Comparison of ENCODE assay signal across 20 cellular contexts in the genomic region with DNA sequence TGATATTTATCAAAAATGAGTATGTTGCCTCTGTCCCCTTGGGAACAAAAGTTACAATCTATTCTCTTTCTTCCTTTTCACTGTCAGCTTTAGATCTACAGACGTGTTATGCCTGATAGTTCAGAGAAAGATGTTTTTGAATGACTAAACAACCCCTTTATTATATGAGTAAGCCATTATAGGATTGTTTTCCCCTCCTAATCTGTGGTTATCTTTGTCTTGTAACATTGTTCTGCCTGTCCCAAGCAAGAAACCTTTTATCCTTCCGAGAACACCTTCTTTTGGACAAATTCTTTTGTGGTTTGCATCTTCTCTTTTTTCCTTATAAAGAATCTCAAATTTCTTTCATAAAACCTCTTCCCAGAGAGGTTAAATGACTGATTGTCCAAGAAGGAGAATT.
DNase-seq lines count a peak whose midpoint lies in the region; ATAC-seq and TF ChIP-seq lines count a peak whose summit lies in the region.
"Had no signal": no experiment of that assay in that cellular context is flagged by ENCODE, and none has a peak within 500 bp of the region (broad histone marks: within the 10 kb centered on the region; RNA-seq: fewer than 3 reads in every experiment).

No MANE protein-coding gene starts in this region.

- POLR2A ChIA-PET in HCT116 (lab: Charles Lee) = no interaction called here

- no peaks in the 10 kb centered on the region for H3K9me2 ChIP-seq in HCT116 (ENCODE audit: insufficient read depth)

- H3K9ac ChIP-seq in HCT116 (ENCODE audit: low read length) = no peak overlapping the region
- H3K9ac ChIP-seq: parathyroid adenoma had no signal

- H3K9me3 ChIP-seq in HCT116 (ENCODE audit: control insufficient read depth in 1 of 2, insufficient read depth in 1 of 2, low read depth in 1 of 2, low read length in 2 of 2) = no peaks in the 10 kb centered on the region
- H3K9me3 ChIP-seq in prostate gland = no peaks in the 10 kb centered on the region
- H3K9me3 ChIP-seq: left ventricle myocardium inferior, testis had no signal

- intact Hi-C loops in HCT116 (cut with micrococcal nuclease) (loop anchor here (10.0 kb wide), 1 partner anchor 1061 kb away; no protein-coding TSS in a partner anchor), prostate gland (cut with DNase I) (no loop called here)

- WGBS in prostate gland = 62% methylated on average over 2 of the region's 2 CpGs

- TF ChIP-seq POLR2A in HCT116 (IDR thresholded peaks at IDR 0.05; ENCODE audit: borderline replicate concordance, extremely low read depth, insufficient read depth, insufficient read length) (no peak), prostate gland (IDR thresholded peaks at IDR 0.05) (no peak)

- no peak overlapping the region for H3K4me2 ChIP-seq in HCT116 (ENCODE audit: low read length)

- no TSS peak for BruUV-seq in HCT116 (replicated peaks; lab: Mats Ljungman, UMichigan)

- CTCF ChIA-PET in HCT116 (lab: Charles Lee) = no interaction called here

- H3K36me3 ChIP-seq in HCT116 (ENCODE audit: control insufficient read depth in 1 of 2, insufficient read depth in 2 of 2, low read length in 2 of 2) (no peaks in the 10 kb centered on the region), prostate gland (no peaks in the 10 kb centered on the region)
- H3K36me3 ChIP-seq: left ventricle myocardium inferior had no signal

- H3K27me3 ChIP-seq in HCT116 (ENCODE audit: insufficient read depth, low read length) = no peaks in the 10 kb centered on the region
- no peaks in the 10 kb centered on the region for H3K27me3 ChIP-seq in prostate gland (replicated peaks; ENCODE audit: insufficient read depth)
- H3K27me3 ChIP-seq: testis had no signal

- peak overlapping the region; percentile 75 for H3K27ac ChIP-seq in HCT116 (ENCODE audit: low read depth, low read length)
- H3K27ac ChIP-seq in prostate gland = no peak overlapping the region
- H3K27ac ChIP-seq: left ventricle myocardium inferior, parathyroid adenoma, testis had no signal

- no peak overlapping the region for H3K4me3 ChIP-seq in AG10803 (ENCODE audit: low read length)
- H3K4me3 ChIP-seq in HCT116 (replicated peaks in 1 of 2; ENCODE audit: low read depth in 1 of 2, low read length in 2 of 2) = no peak overlapping the region
- H3K4me3 ChIP-seq in prostate gland = no peak overlapping the region
- H3K4me3 ChIP-seq: left ventricle myocardium inferior, testis had no signal

- no peak overlapping the region for H2AFZ ChIP-seq in HCT116 (ENCODE audit: low read depth, low read length, poor library complexity, severe bottlenecking)
- H2AFZ ChIP-seq: parathyroid adenoma had no signal

- DNase-seq in AG10803 (ENCODE audit: low read depth) (peak; percentile 55), HCT116 (ENCODE audit: low read depth, low spot score) (no peak), astrocyte of the hippocampus (ENCODE audit: low read depth, low spot score) (peak; percentile 31), myocyte (ENCODE audit: low read depth) (peak; percentile 44), NCI-H1417 (lab: John Stamatoyannopoulos, UW) (no peak), prostate gland (ENCODE audit: low spot score) (no peak), occipital lobe (lab: John Stamatoyannopoulos, UW) (no peak)
- DNase-seq: activated CD4-positive, alpha-beta T cell treated with anti-CD3 and anti-CD28 coated beads, Interleukin-2, amount 50 U/mL, for 4 hours; activated T-cell treated with anti-CD3 and anti-CD28 coated beads, Interleukin-2, amount 50 U/mL, for 48 hours; DMS153; Karpas-422; left ventricle myocardium inferior; NCI-H1417 treated with DMSO at 0.1 percent for 48 hours; small intestine; stimulated activated CD4-positive, alpha-beta T cell treated with anti-CD3 and anti-CD28 coated beads, Interleukin-4, amount 100 ng/mL, for 4 hours; stimulated activated CD8-positive, alpha-beta memory T cell treated with anti-CD3 and anti-CD28 coated beads, Interleukin-4, amount 100 ng/mL, for 48 hours; SW 1271; testis had no signal

- ATAC-seq in HCT116 = peak; percentile 59
- no peak for ATAC-seq in GM19035 (IDR thresholded peaks at IDR 0.05; ENCODE audit: unreplicated experiment)

- peaks cover 8% of the 10 kb centered on the region; the same call in 1 of the 2 replicates for H3K79me2 ChIP-seq in HCT116 (ENCODE audit: insufficient read depth, low read length)
- H3K79me2 ChIP-seq: parathyroid adenoma had no signal

- H3K4me1 ChIP-seq in HCT116 (ENCODE audit: control insufficient read depth in 1 of 2, insufficient read depth in 2 of 2, low read length in 2 of 2) (peaks cover 30 to 42% of the 10 kb centered on the region in 2 experiments), prostate gland (replicated peaks) (no peaks in the 10 kb centered on the region)
- H3K4me1 ChIP-seq: parathyroid adenoma had no signal

- no peak for TF ChIP-seq RAD21 in HCT116 (IDR thresholded peaks at IDR 0.05; ENCODE audit: low read depth)

- no peaks in the 10 kb centered on the region for H4K20me1 ChIP-seq in HCT116 (ENCODE audit: insufficient read depth)

- TF ChIP-seq CTCF in AG10803 (conservative IDR thresholded peaks at IDR 0.05; ENCODE audit: low read length) = no peak
- TF ChIP-seq CTCF in HCT116 (IDR thresholded peaks at IDR 0.05 in 2 of 3, conservative IDR thresholded peaks at IDR 0.05 in 1 of 3; ENCODE audit: borderline replicate concordance in 1 of 3, insufficient read depth in 1 of 3, low read depth in 2 of 3, low read length in 2 of 3) = no peak
- TF ChIP-seq CTCF in prostate gland (IDR thresholded peaks at IDR 0.05) = no peak

- RAD21 ChIA-PET in HCT116 (lab: Charles Lee; ENCODE audit: low non-redundant PET in 1 of 2, low total read pairs in 2 of 2, uncharacterized antibody in 2 of 2, unreplicated experiment in 2 of 2) = no interaction called here

TF ChIP-seq in HCT116, 20 proteins besides CTCF, POLR2A, EP300 and RAD21 (continues in another document):
- TF ChIP-seq SIN3A (IDR thresholded peaks at IDR 0.05; ENCODE audit: low read depth) (no peak), CBX3 (IDR thresholded peaks at IDR 0.05; ENCODE audit: low read depth) (no peak), EGR1 (IDR thresholded peaks at IDR 0.05; ENCODE audit: low read depth) (no peak), CEBPB (IDR thresholded peaks at IDR 0.05; ENCODE audit: low read depth) (no peak), ZFX (IDR thresholded peaks at IDR 0.05) (no peak), POLR2AphosphoS5 (IDR thresholded peaks at IDR 0.05; ENCODE audit: low read depth, low read length) (no peak), ATF3 (IDR thresholded peaks at IDR 0.05) (no peak), JUND (IDR thresholded peaks at IDR 0.05) (no peak), EZH2 (IDR thresholded peaks at IDR 0.05) (no peak), FOSL1 (IDR thresholded peaks at IDR 0.05; ENCODE audit: low read depth) (no peak; the same call in 1 of the 2 replicates), SP1 (IDR thresholded peaks at IDR 0.05; ENCODE audit: low read depth) (no peak), YY1 (IDR thresholded peaks at IDR 0.05; ENCODE audit: extremely low read depth, insufficient replicate concordance, low read depth, low read length) (no peak), SRF (IDR thresholded peaks at IDR 0.05; ENCODE audit: low read depth) (no peak)
- TF ChIP-seq, protein P1, sequence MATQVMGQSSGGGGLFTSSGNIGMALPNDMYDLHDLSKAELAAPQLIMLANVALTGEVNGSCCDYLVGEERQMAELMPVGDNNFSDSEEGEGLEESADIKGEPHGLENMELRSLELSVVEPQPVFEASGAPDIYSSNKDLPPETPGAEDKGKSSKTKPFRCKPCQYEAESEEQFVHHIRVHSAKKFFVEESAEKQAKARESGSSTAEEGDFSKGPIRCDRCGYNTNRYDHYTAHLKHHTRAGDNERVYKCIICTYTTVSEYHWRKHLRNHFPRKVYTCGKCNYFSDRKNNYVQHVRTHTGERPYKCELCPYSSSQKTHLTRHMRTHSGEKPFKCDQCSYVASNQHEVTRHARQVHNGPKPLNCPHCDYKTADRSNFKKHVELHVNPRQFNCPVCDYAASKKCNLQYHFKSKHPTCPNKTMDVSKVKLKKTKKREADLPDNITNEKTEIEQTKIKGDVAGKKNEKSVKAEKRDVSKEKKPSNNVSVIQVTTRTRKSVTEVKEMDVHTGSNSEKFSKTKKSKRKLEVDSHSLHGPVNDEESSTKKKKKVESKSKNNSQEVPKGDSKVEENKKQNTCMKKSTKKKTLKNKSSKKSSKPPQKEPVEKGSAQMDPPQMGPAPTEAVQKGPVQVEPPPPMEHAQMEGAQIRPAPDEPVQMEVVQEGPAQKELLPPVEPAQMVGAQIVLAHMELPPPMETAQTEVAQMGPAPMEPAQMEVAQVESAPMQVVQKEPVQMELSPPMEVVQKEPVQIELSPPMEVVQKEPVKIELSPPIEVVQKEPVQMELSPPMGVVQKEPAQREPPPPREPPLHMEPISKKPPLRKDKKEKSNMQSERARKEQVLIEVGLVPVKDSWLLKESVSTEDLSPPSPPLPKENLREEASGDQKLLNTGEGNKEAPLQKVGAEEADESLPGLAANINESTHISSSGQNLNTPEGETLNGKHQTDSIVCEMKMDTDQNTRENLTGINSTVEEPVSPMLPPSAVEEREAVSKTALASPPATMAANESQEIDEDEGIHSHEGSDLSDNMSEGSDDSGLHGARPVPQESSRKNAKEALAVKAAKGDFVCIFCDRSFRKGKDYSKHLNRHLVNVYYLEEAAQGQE (IDR thresholded peaks at IDR 0.05; ENCODE audit: low read depth) = no peak
- TF ChIP-seq, protein P2, sequence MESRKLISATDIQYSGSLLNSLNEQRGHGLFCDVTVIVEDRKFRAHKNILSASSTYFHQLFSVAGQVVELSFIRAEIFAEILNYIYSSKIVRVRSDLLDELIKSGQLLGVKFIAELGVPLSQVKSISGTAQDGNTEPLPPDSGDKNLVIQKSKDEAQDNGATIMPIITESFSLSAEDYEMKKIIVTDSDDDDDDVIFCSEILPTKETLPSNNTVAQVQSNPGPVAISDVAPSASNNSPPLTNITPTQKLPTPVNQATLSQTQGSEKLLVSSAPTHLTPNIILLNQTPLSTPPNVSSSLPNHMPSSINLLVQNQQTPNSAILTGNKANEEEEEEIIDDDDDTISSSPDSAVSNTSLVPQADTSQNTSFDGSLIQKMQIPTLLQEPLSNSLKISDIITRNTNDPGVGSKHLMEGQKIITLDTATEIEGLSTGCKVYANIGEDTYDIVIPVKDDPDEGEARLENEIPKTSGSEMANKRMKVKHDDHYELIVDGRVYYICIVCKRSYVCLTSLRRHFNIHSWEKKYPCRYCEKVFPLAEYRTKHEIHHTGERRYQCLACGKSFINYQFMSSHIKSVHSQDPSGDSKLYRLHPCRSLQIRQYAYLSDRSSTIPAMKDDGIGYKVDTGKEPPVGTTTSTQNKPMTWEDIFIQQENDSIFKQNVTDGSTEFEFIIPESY (IDR thresholded peaks at IDR 0.05; ENCODE audit: extremely low read depth, insufficient replicate concordance, low read length) = no peak
- TF ChIP-seq, protein P3, sequence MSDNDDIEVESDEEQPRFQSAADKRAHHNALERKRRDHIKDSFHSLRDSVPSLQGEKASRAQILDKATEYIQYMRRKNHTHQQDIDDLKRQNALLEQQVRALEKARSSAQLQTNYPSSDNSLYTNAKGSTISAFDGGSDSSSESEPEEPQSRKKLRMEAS (IDR thresholded peaks at IDR 0.05) = no peak

Comparison
In these comparisons a context has a peak if more than half of its experiments do, and no peak if none do; other contexts are left out.
1. DNase-seq: peak in AG10803 (single experiment), astrocyte of the hippocampus (single experiment) and myocyte (single experiment); none in HCT116 (single experiment), NCI-H1417 (0 of 3), prostate gland (single experiment) and occipital lobe (single experiment).